ENCODE assay signal across 1 cellular context in genomic region chr2:157194097-157194688, GRCh38.
TF ChIP-seq lines count a peak whose summit lies in the region.

No MANE protein-coding gene starts in this region.

TF ChIP-seq in K562, 482 proteins besides CTCF, POLR2A, EP300 and RAD21 (continued from another document):
- TF ChIP-seq KAT8 (IDR thresholded peaks at IDR 0.05; ENCODE audit: low read depth) (peak; percentile 57; the same call in 1 of the 2 replicates), ZNF592 (IDR thresholded peaks at IDR 0.05) (no peak; the same call in 1 of the 2 replicates), NCOA1 (IDR thresholded peaks at IDR 0.05; ENCODE audit: low read depth) (no peak), SIX5 (IDR thresholded peaks at IDR 0.05; ENCODE audit: borderline replicate concordance in 1 of 2, insufficient read depth in 1 of 2, low read depth in 1 of 2, low read length in 2 of 2) (no peak), CREB5 (CRISPR knock-in tag; IDR thresholded peaks at IDR 0.05) (no peak), PKNOX1 (IDR thresholded peaks at IDR 0.05) (no peak), NR2F6 (CRISPR knock-in tag; IDR thresholded peaks at IDR 0.05) (no peak), TEAD4 (IDR thresholded peaks at IDR 0.05; ENCODE audit: low read length) (peak; percentile 59; the same call in 1 of the 2 replicates), TEAD4 (CRISPR knock-in tag; IDR thresholded peaks at IDR 0.05; ENCODE audit: borderline replicate concordance) (no peak), ATF3 (IDR thresholded peaks at IDR 0.05) (no peak), ATF3 (CRISPR knock-in tag; conservative IDR thresholded peaks at IDR 0.05) (no peak), ARID2 (IDR thresholded peaks at IDR 0.05) (peak; percentile 68; the same call in 1 of the 2 replicates), MNT (conservative IDR thresholded peaks at IDR 0.05) (no peak), PTTG1 (tag; IDR thresholded peaks at IDR 0.05; ENCODE audit: low read depth) (no peak), NBN (IDR thresholded peaks at IDR 0.05; ENCODE audit: low read depth) (no peak)
